In genomic region chr3:28575748-28576589, GRCh38 we compare ENCODE assay signal across 8 cellular contexts.
A peak's percentile ranks its signal among the peaks of the same experiment; 100 is the strongest.
DNase-seq lines count a peak whose midpoint lies in the region; ATAC-seq and TF ChIP-seq lines count a peak whose summit lies in the region.

No MANE protein-coding gene starts in this region.

- peak overlapping the region; percentile 75 for H3K4me3 Mint-ChIP-seq in mesothelial cell of epicardium

- peak; percentile 42 for DNase-seq in NCI-H1092 (lab: John Stamatoyannopoulos, UW)
- DNase-seq in dermis blood vessel endothelial cell, result peak; percentile 3
- DNase-seq in mesothelial cell of epicardium (ENCODE audit: low spot score in 2 of 2, unreplicated experiment in 2 of 2), result peak; percentile 24 to 42
- DNase-seq in DMS153 treated with DMSO at 0.1 percent for 48 hours (lab: John Stamatoyannopoulos, UW; ENCODE audit: unreplicated experiment), result no peak
- DNase-seq in NCI-H2107 (lab: John Stamatoyannopoulos, UW), result no peak
- DNase-seq in NCI-H226, result no peak

- H3K27ac Mint-ChIP-seq in mesothelial cell of epicardium, result no peak overlapping the region

- no peak for ATAC-seq in HG02763 (IDR thresholded peaks at IDR 0.05; ENCODE audit: unreplicated experiment)

- no peaks in the 10 kb centered on the region for H3K79me2 ChIP-seq in ACC112 (ENCODE audit: control insufficient read depth, insufficient read depth, low read length, unreplicated experiment)

- H3K36me3 Mint-ChIP-seq in mesothelial cell of epicardium, result no peaks in the 10 kb centered on the region

- H3K27me3 Mint-ChIP-seq in mesothelial cell of epicardium (ENCODE audit: low read depth), result peaks cover 89% of the 10 kb centered on the region

- peaks cover 11% of the 10 kb centered on the region for H3K4me1 Mint-ChIP-seq in mesothelial cell of epicardium

- H3K9me3 Mint-ChIP-seq in mesothelial cell of epicardium, result no peaks in the 10 kb centered on the region

- peaks cover 6% of the 10 kb centered on the region for H3K4me1 ChIP-seq in ACC112 (ENCODE audit: control insufficient read depth, insufficient read depth, low read length, unreplicated experiment)

- H3K27me3 ChIP-seq in ACC112 (ENCODE audit: insufficient read depth, low read length), result peaks cover 82% of the 10 kb centered on the region

- H2AFZ ChIP-seq in ACC112 (ENCODE audit: low read length, unreplicated experiment), result no peak overlapping the region

- H3K4me3 ChIP-seq in ACC112 (ENCODE audit: low read depth, low read length), result peak overlapping the region; percentile 71

- H3K27ac ChIP-seq in ACC112 (ENCODE audit: low read depth, low read length), result no peak overlapping the region

- TF ChIP-seq CTCF in mesothelial cell of epicardium (IDR thresholded peaks at IDR 0.05; ENCODE audit: unreplicated experiment), result no peak

- H3K36me3 ChIP-seq in ACC112 (ENCODE audit: insufficient read depth, low read length), result no peaks in the 10 kb centered on the region

Comparison
In these comparisons a context has a peak if more than half of its experiments do, and no peak if none do; other contexts are left out.
1. DNase-seq: peak in NCI-H1092 (single experiment), dermis blood vessel endothelial cell (single experiment) and mesothelial cell of epicardium (2 of 2); none in DMS153 treated with DMSO at 0.1 percent for 48 hours (single experiment), NCI-H2107 (single experiment) and NCI-H226 (single experiment).